ENCODE assay signal across 11 cellular contexts in genomic region chr17:75808905-75809621, GRCh38. TPM values are rescaled to one million over a fixed set of nuclear protein-coding genes. Genes with fewer than 3 reads are reported as not detected.
DNase-seq lines count a peak whose midpoint lies in the region; ATAC-seq and TF ChIP-seq lines count a peak whose summit lies in the region.
"Had no signal": no experiment of that assay in that cellular context is flagged by ENCODE, and none has a peak within 500 bp of the region (broad histone marks: within the 10 kb centered on the region; RNA-seq: fewer than 3 reads in every experiment).

No MANE protein-coding gene starts in this region.

- intact Hi-C loops in Calu3 (cut with micrococcal nuclease; ENCODE audit: unreplicated experiment), result no loop called here

- no peak overlapping the region for H2AFZ ChIP-seq in OCI-LY3 (ENCODE audit: low read depth, low read length)

- peak; percentile 61 for ATAC-seq in GM21447 (IDR thresholded peaks at IDR 0.05; ENCODE audit: unreplicated experiment)
- peak; percentile 82 for ATAC-seq in gastroesophageal sphincter
- ATAC-seq in stimulated activated memory B cell treated with anti-CD40 and anti-IgM and Interleukin-4, amounts not matched to agents 10 μg/mL and 1 μg/mL and 100 μg/mL, for 72 hours, result peak; percentile 97

- no TSS peak for BruUV-seq in Calu3 (replicated peaks; lab: Mats Ljungman, UMichigan)

- peaks cover 3% of the 10 kb centered on the region; the same call in 1 of the 2 replicates for H4K20me1 ChIP-seq in OCI-LY3 (ENCODE audit: insufficient read depth, low read length)

- H3K9me3 Mint-ChIP-seq in stimulated activated memory B cell treated with anti-CD40 and anti-IgM and Interleukin-4, amounts not matched to agents 10 μg/mL and 1 μg/mL and 100 μg/mL, for 72 hours, result no peaks in the 10 kb centered on the region
- no peaks in the 10 kb centered on the region for H3K9me3 Mint-ChIP-seq in HFFc6
- H3K9me3 Mint-ChIP-seq in Calu3 (ENCODE audit: low read depth, unreplicated experiment), result no peaks in the 10 kb centered on the region

- H3K36me3 ChIP-seq in OCI-LY3 (replicated peaks; ENCODE audit: low read depth, low read length) (peaks cover 11% of the 10 kb centered on the region), gastroesophageal sphincter (peaks cover 0 to 49% of the 10 kb centered on the region in 2 donors)

- H3K4me1 Mint-ChIP-seq in stimulated activated memory B cell treated with anti-CD40 and anti-IgM and Interleukin-4, amounts not matched to agents 10 μg/mL and 1 μg/mL and 100 μg/mL, for 72 hours, result peaks cover 26% of the 10 kb centered on the region
- no peaks in the 10 kb centered on the region; the same call in 1 of the 2 replicates for H3K4me1 Mint-ChIP-seq in HFFc6 (ENCODE audit: low read depth)
- no peaks in the 10 kb centered on the region for H3K4me1 Mint-ChIP-seq in Calu3 (ENCODE audit: low read depth, unreplicated experiment)

- H3K27ac Mint-ChIP-seq in stimulated activated memory B cell treated with anti-CD40 and anti-IgM and Interleukin-4, amounts not matched to agents 10 μg/mL and 1 μg/mL and 100 μg/mL, for 72 hours, result peak overlapping the region; percentile 85
- H3K27ac Mint-ChIP-seq in HFFc6, result no peak overlapping the region
- no peak overlapping the region for H3K27ac Mint-ChIP-seq in Calu3 (ENCODE audit: unreplicated experiment)

- peaks cover 15% of the 10 kb centered on the region for H3K36me3 Mint-ChIP-seq in stimulated activated memory B cell treated with anti-CD40 and anti-IgM and Interleukin-4, amounts not matched to agents 10 μg/mL and 1 μg/mL and 100 μg/mL, for 72 hours
- H3K36me3 Mint-ChIP-seq in HFFc6 (ENCODE audit: low read depth), result no peaks in the 10 kb centered on the region
- H3K36me3 Mint-ChIP-seq in Calu3 (ENCODE audit: insufficient read depth, unreplicated experiment), result peaks cover 11% of the 10 kb centered on the region

- H3K27ac ChIP-seq in OCI-LY3 (ENCODE audit: low read length) (no peak overlapping the region; the same call in 1 of the 2 replicates), gastroesophageal sphincter (peak overlapping the region in 3 of 4 donors; percentile 70 to 79 (median 74))
- H3K27ac ChIP-seq: HL-60 had no signal

- TF ChIP-seq CTCF in OCI-LY3 (IDR thresholded peaks at IDR 0.05; ENCODE audit: low read depth, low read length) (no peak), gastroesophageal sphincter (IDR thresholded peaks at IDR 0.05) (no peak), HFFc6 (IDR thresholded peaks at IDR 0.05) (no peak), Calu3 (IDR thresholded peaks at IDR 0.05; ENCODE audit: unreplicated experiment) (no peak)

- 0 out of 2 replicates have a peak overlapping the region, but pooled peaks have one; percentile 6 for H3K9ac ChIP-seq in OCI-LY3 (ENCODE audit: low read length)

- H3K79me2 ChIP-seq in OCI-LY3 (ENCODE audit: low read length), result no peaks in the 10 kb centered on the region; the same call in 1 of the 2 replicates

- CTCF ChIA-PET in Calu3 (lab: Charles Lee), result no interaction called here

- H3K4me3 Mint-ChIP-seq in stimulated activated memory B cell treated with anti-CD40 and anti-IgM and Interleukin-4, amounts not matched to agents 10 μg/mL and 1 μg/mL and 100 μg/mL, for 72 hours, result peak overlapping the region; percentile 63
- no peak overlapping the region for H3K4me3 Mint-ChIP-seq in HFFc6
- no peak overlapping the region for H3K4me3 Mint-ChIP-seq in Calu3 (ENCODE audit: low read depth, unreplicated experiment)

- TF ChIP-seq POLR2A in gastroesophageal sphincter (IDR thresholded peaks at IDR 0.05), result no peak

- H3K27me3 ChIP-seq in OCI-LY3 (ENCODE audit: low read depth, low read length), result no peaks in the 10 kb centered on the region
- H3K27me3 ChIP-seq in gastroesophageal sphincter, result no peaks in the 10 kb centered on the region

- no peak overlapping the region for H3K4me2 ChIP-seq in OCI-LY3 (ENCODE audit: low read length)

- 66 to 73% methylated on average over 3 to 11 of the region's 18 CpGs for WGBS in gastroesophageal sphincter (ENCODE audit: low coverage in 1 of 2), 2 donors

- no peak for TF ChIP-seq EP300 in gastroesophageal sphincter (IDR thresholded peaks at IDR 0.05)

- H3K4me1 ChIP-seq in OCI-LY3 (ENCODE audit: low read length), result peaks cover under 1% of the 10 kb centered on the region; the same call in 1 of the 2 replicates
- H3K4me1 ChIP-seq in gastroesophageal sphincter, result peaks cover 0 to 23% (median 18%) of the 10 kb centered on the region in 3 donors

- H3K4me3 ChIP-seq in OCI-LY3 (ENCODE audit: low read length) (no peak overlapping the region), gastroesophageal sphincter (no peak overlapping the region)

- H3K27me3 Mint-ChIP-seq in stimulated activated memory B cell treated with anti-CD40 and anti-IgM and Interleukin-4, amounts not matched to agents 10 μg/mL and 1 μg/mL and 100 μg/mL, for 72 hours, result no peaks in the 10 kb centered on the region
- H3K27me3 Mint-ChIP-seq in HFFc6 (ENCODE audit: insufficient read depth) (peaks cover 2% of the 10 kb centered on the region), Calu3 (ENCODE audit: unreplicated experiment) (no peaks in the 10 kb centered on the region)

- H3K9me3 ChIP-seq in OCI-LY3 (ENCODE audit: insufficient read depth, low read length) (no peaks in the 10 kb centered on the region), gastroesophageal sphincter (no peaks in the 10 kb centered on the region)

- DNase-seq in HFFc6 (no peak), NCI-H128 (lab: John Stamatoyannopoulos, UW; ENCODE audit: unreplicated experiment) (no peak), Calu3 (no peak)
- no peak for DNase-seq in activated naive CD4-positive, alpha-beta T cell treated with Interleukin-2 at 50 U/mL for 16 hours
- DNase-seq: activated effector memory CD4-positive, alpha-beta T cell treated with Interleukin-2 at 50 U/mL for 16 hours; stimulated activated CD4-positive, alpha-beta T cell treated with anti-CD3 and anti-CD28 coated beads, Interleukin-2, amount 100 ng/mL, for 48 hours had no signal

RNA-seq across cellular contexts. Expression of gene UNK, which starts 24.5 kb away (rescaled TPM):
- total RNA-seq in gastroesophageal sphincter (10 to 100 TPM in 3 of 4 donors, 1 to 10 TPM in 1; 9.8 to 41.6 (median 21.0) TPM), Calu3 (2022) (26.0 and 29.7 TPM in 2 replicates)
- total RNA-seq in HFFc6 (2021; fragmentation: NEBNext Ultra II Directional; extraction: Animal tissue kit (Norgen Biotek cat#: 25700)), result 10 to 100 TPM; 12.7 to 18.6 (median 16.2) TPM

RNA-seq across cellular contexts. Expression of gene UNC13D, which starts 35.1 kb away (rescaled TPM):
- 10 to 100 TPM in 1 of 4 donors, 1 to 10 TPM in 3; 2.6 to 10.8 (median 5.6) TPM for total RNA-seq in gastroesophageal sphincter
- under 1 TPM; 0.17 to 0.78 (median 0.24) TPM for total RNA-seq in HFFc6 (2021; fragmentation: NEBNext Ultra II Directional; extraction: Animal tissue kit (Norgen Biotek cat#: 25700))
- 103 and 104 TPM in 2 replicates for total RNA-seq in Calu3 (2022)

RNA-seq across cellular contexts. Expression of gene GALK1, which starts 44.1 kb away (rescaled TPM):
- total RNA-seq in gastroesophageal sphincter (10 to 100 TPM; 13.7 to 23.2 (median 20.4) TPM), Calu3 (2022) (20.4 and 20.5 TPM in 2 replicates)
- total RNA-seq in HFFc6 (2021; fragmentation: NEBNext Ultra II Directional; extraction: Animal tissue kit (Norgen Biotek cat#: 25700)), result 10 to 100 TPM; 33.8 to 43.2 (median 37.7) TPM

RNA-seq across cellular contexts. Expression of gene WBP2, which starts 46.1 kb away (rescaled TPM):
- total RNA-seq in gastroesophageal sphincter, result 10 to 100 TPM; 50.0 to 83.9 (median 57.6) TPM
- 10 to 100 TPM; 51.4 to 65.5 (median 59.3) TPM for total RNA-seq in HFFc6 (2021; fragmentation: NEBNext Ultra II Directional; extraction: Animal tissue kit (Norgen Biotek cat#: 25700))
- total RNA-seq in Calu3 (2022), result 126 and 133 TPM in 2 replicates
